In the genomic region with DNA sequence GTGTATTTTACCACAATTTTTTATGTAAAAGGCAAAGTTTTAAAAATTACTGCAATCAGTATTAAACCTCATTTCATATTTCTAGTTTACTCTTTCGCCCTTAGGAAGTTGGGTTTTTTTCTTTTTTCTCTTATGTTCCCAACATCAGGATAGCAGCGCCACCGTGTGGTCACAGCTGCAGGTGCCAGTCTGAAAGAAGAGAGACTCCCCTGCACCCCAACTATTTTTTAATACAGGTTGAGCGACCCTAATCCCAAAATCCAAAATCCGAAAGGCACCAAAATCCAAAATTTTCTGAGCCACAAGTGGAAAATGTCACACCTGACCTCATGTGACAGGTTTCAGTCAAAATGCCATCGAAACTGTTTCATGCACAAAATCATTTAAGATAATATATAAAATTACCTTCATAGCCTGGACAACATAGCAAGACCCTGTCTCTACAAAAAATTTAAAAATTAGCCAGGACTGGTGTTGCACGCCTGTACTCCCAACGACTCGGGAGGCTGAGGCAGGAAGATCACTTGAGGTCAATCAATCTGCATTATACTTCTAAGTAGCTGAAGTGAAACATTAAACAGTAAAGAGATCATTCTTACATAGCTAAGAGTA, we compare ENCODE assay signal across 8 cellular contexts.
DNase-seq lines count a peak whose midpoint lies in the region; ATAC-seq and TF ChIP-seq lines count a peak whose summit lies in the region.

No MANE protein-coding gene starts in this region.

- no peak for ATAC-seq in HG02571 (IDR thresholded peaks at IDR 0.05; ENCODE audit: unreplicated experiment)

- peak; percentile 96 for TF ChIP-seq CTCF in brain microvascular endothelial cell (IDR thresholded peaks at IDR 0.05; ENCODE audit: low read depth, low read length, missing control alignments)

- no peak overlapping the region for H3K27ac ChIP-seq in brain microvascular endothelial cell

- in situ Hi-C loops in brain microvascular endothelial cell (cut with HindIII; ENCODE audit: low pct_ligation_motif_present, low sequenced_read_pairs), result no loop called here

- no peak overlapping the region for H3K4me3 ChIP-seq in brain microvascular endothelial cell (ENCODE audit: low read depth, low read length)

- peaks cover 17% of the 10 kb centered on the region for H3K27me3 ChIP-seq in brain microvascular endothelial cell (replicated peaks)

- DNase-seq in GM04504 (ENCODE audit: low read depth), result peak; percentile 24
- peak; percentile 17 for DNase-seq in NCI-H146 treated with DMSO at 0.1 percent for 48 hours (lab: John Stamatoyannopoulos, UW; ENCODE audit: unreplicated experiment)
- DNase-seq in UCSD-AML1 (lab: John Stamatoyannopoulos, UW; ENCODE audit: unreplicated experiment), result peak; percentile 72
- DNase-seq in brain microvascular endothelial cell, result peak; percentile 29
- peak; percentile 70 for DNase-seq in iris pigment epithelial cell (ENCODE audit: low read depth)
- peak; percentile 57 to 65 for DNase-seq in stimulated activated CD4-positive, alpha-beta T cell treated with anti-CD3 and anti-CD28 coated beads, Interleukin-15, amount 100 ng/mL, for 48 hours (ENCODE audit: low read depth in 2 of 2)
- DNase-seq in 8988T, result no peak

- H3K36me3 ChIP-seq in brain microvascular endothelial cell (replicated peaks), result no peaks in the 10 kb centered on the region
